Comparison of ENCODE assay signal across 9 cellular contexts in genomic region chr3:183448369-183449128, GRCh38. TPM values are rescaled to one million over a fixed set of nuclear protein-coding genes. Genes with fewer than 3 reads are reported as not detected.
DNase-seq lines count a peak whose midpoint lies in the region; ATAC-seq and TF ChIP-seq lines count a peak whose summit lies in the region.
"Had no signal": no experiment of that assay in that cellular context is flagged by ENCODE, and none has a peak within 500 bp of the region (broad histone marks: within the 10 kb centered on the region; RNA-seq: fewer than 3 reads in every experiment).

No MANE protein-coding gene starts in this region.

- peaks cover 16% of the 10 kb centered on the region for H3K4me1 Mint-ChIP-seq in T-helper 2 cell treated with Interferon-gamma antibody and Interleukin-4, amounts not matched to agents 5 μg/mL and 100 μg/mL, for 36 hours (ENCODE audit: low read depth)

- peaks cover 13% of the 10 kb centered on the region for H3K9me3 Mint-ChIP-seq in T-helper 2 cell treated with Interferon-gamma antibody and Interleukin-4, amounts not matched to agents 5 μg/mL and 100 μg/mL, for 36 hours

- peak overlapping the region; percentile 94 for H3K4me3 Mint-ChIP-seq in T-helper 2 cell treated with Interferon-gamma antibody and Interleukin-4, amounts not matched to agents 5 μg/mL and 100 μg/mL, for 36 hours

- no peak overlapping the region for H3K27ac Mint-ChIP-seq in T-helper 2 cell treated with Interferon-gamma antibody and Interleukin-4, amounts not matched to agents 5 μg/mL and 100 μg/mL, for 36 hours

- H3K36me3 Mint-ChIP-seq in T-helper 2 cell treated with Interferon-gamma antibody and Interleukin-4, amounts not matched to agents 5 μg/mL and 100 μg/mL, for 36 hours (ENCODE audit: low read depth) = peaks cover 7% of the 10 kb centered on the region

- H3K36me3 ChIP-seq in ascending aorta (no peaks in the 10 kb centered on the region), left lung (no peaks in the 10 kb centered on the region)

- H3K4me3 ChIP-seq in ascending aorta (peak overlapping the region; percentile 64 to 95), left lung (peak overlapping the region; percentile 63 to 66)

- TF ChIP-seq CTCF in ascending aorta (IDR thresholded peaks at IDR 0.05) = no peak
- TF ChIP-seq CTCF in left lung (IDR thresholded peaks at IDR 0.05) = no peak

- intact Hi-C loops in ascending aorta (cut with DNase I) (loop anchor here (2.0 to 10.0 kb wide), 2 partner anchors 186 to 352 kb away; partner anchors contain the start of gene KLHL24), left lung (cut with DNase I) (no loop called here)

- no peaks in the 10 kb centered on the region for H3K27me3 Mint-ChIP-seq in T-helper 2 cell treated with Interferon-gamma antibody and Interleukin-4, amounts not matched to agents 5 μg/mL and 100 μg/mL, for 36 hours (ENCODE audit: low read depth)

- H3K27me3 ChIP-seq in ascending aorta (no peaks in the 10 kb centered on the region), left lung (no peaks in the 10 kb centered on the region)

- H3K4me1 ChIP-seq in ascending aorta (peaks cover 3 to 4% of the 10 kb centered on the region in 2 donors), left lung (peaks cover 11 to 15% of the 10 kb centered on the region in 2 donors)

- no peak overlapping the region for H3K27ac ChIP-seq in ascending aorta
- no peak overlapping the region for H3K27ac ChIP-seq in left lung

- ATAC-seq in left lung (no peak), GM21723 (IDR thresholded peaks at IDR 0.05; ENCODE audit: unreplicated experiment) (no peak)

- peaks cover 0 to 6% of the 10 kb centered on the region in 2 donors for H3K9me3 ChIP-seq in ascending aorta
- H3K9me3 ChIP-seq in left lung = peaks cover 0 to 10% of the 10 kb centered on the region in 2 donors

- DNase-seq in T-helper 2 cell treated with Interferon-gamma antibody and Interleukin-4, amounts not matched to agents 5 μg/mL and 100 μg/mL, for 36 hours (ENCODE audit: low spot score) = no peak
- no peak for DNase-seq in T-helper 2 cell
- no peak for DNase-seq in ascending aorta (ENCODE audit: low spot score in 2 of 2)
- DNase-seq in left lung = no peak
- peak; percentile 31 for DNase-seq in superior temporal gyrus (ENCODE audit: extremely low spot score)
- DNase-seq in D341Med (ENCODE audit: low spot score) = no peak
- no peak for DNase-seq in iPS-NIHi7 (ENCODE audit: extremely low spot score)
- DNase-seq: GOT3 had no signal

RNA-seq across cellular contexts. Expression of gene MCF2L2, which starts 20.1 kb away (rescaled TPM):
- not detected for total RNA-seq in ascending aorta
- total RNA-seq in left lung = under 1 TPM; 0.41 to 0.52 TPM
